1 cellular context compared by ENCODE assay signal in the genomic region with DNA sequence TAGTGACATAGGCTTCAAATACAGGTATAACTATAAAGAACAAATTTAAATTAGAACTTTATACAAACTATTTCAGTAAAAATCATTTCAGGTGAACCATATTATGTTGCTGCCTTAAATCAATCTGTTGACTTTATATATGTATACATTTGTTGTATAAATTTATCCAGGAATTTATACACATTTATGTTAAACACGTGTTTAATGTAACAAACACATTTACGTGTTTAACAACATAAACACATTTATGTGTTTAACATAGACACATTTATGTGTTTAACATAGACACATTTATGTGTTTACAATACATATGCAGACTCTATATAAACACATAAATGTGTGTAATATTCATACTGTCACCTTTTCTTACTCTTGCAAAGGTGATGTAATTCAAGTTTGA.
TF ChIP-seq lines count a peak whose summit lies in the region.

No MANE protein-coding gene starts in this region.

TF ChIP-seq in K562, 482 proteins besides CTCF, POLR2A, EP300 and RAD21 (continued from another document and continues in another):
- TF ChIP-seq, protein P1, sequence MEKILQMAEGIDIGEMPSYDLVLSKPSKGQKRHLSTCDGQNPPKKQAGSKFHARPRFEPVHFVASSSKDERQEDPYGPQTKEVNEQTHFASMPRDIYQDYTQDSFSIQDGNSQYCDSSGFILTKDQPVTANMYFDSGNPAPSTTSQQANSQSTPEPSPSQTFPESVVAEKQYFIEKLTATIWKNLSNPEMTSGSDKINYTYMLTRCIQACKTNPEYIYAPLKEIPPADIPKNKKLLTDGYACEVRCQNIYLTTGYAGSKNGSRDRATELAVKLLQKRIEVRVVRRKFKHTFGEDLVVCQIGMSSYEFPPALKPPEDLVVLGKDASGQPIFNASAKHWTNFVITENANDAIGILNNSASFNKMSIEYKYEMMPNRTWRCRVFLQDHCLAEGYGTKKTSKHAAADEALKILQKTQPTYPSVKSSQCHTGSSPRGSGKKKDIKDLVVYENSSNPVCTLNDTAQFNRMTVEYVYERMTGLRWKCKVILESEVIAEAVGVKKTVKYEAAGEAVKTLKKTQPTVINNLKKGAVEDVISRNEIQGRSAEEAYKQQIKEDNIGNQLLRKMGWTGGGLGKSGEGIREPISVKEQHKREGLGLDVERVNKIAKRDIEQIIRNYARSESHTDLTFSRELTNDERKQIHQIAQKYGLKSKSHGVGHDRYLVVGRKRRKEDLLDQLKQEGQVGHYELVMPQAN (IDR thresholded peaks at IDR 0.05; ENCODE audit: borderline replicate concordance), result no peak
- TF ChIP-seq FOXP1 (CRISPR knock-in tag; IDR thresholded peaks at IDR 0.05), result no peak
- no peak for TF ChIP-seq TCF7L2 (IDR thresholded peaks at IDR 0.05; ENCODE audit: low read depth, low read length)
- no peak for TF ChIP-seq ATF1 (CRISPR knock-in tag; IDR thresholded peaks at IDR 0.05)
- no peak for TF ChIP-seq ATF1 (tag; IDR thresholded peaks at IDR 0.05)
- TF ChIP-seq ETV5 (CRISPR knock-in tag; IDR thresholded peaks at IDR 0.05; ENCODE audit: low read depth), result no peak
- TF ChIP-seq, protein P2, sequence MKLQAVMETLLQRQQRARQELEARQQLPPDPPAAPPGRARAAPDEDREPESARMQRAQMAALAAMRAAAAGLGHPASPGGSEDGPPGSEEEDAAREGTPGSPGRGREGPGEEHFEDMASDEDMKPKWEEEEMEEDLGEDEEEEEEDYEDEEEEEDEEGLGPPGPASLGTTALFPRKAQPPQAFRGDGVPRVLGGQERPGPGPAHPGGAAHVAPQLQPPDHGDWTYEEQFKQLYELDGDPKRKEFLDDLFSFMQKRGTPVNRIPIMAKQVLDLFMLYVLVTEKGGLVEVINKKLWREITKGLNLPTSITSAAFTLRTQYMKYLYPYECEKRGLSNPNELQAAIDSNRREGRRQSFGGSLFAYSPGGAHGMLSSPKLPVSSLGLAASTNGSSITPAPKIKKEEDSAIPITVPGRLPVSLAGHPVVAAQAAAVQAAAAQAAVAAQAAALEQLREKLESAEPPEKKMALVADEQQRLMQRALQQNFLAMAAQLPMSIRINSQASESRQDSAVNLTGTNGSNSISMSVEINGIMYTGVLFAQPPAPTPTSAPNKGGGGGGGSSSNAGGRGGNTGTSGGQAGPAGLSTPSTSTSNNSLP (IDR thresholded peaks at IDR 0.05; ENCODE audit: borderline replicate concordance, low read depth, low read length), result no peak
- TF ChIP-seq EGR1 (conservative IDR thresholded peaks at IDR 0.05), result no peak
- no peak for TF ChIP-seq CBX3 (IDR thresholded peaks at IDR 0.05; ENCODE audit: borderline replicate concordance in 1 of 2, low read length in 2 of 2)
- TF ChIP-seq HLTF (IDR thresholded peaks at IDR 0.05), result no peak
- TF ChIP-seq PTBP1 (IDR thresholded peaks at IDR 0.05; ENCODE audit: low read depth, low read length), result no peak
- no peak for TF ChIP-seq LARP7 (IDR thresholded peaks at IDR 0.05)
- no peak for TF ChIP-seq MTA2 (IDR thresholded peaks at IDR 0.05; ENCODE audit: low read depth)
- TF ChIP-seq, protein P3, sequence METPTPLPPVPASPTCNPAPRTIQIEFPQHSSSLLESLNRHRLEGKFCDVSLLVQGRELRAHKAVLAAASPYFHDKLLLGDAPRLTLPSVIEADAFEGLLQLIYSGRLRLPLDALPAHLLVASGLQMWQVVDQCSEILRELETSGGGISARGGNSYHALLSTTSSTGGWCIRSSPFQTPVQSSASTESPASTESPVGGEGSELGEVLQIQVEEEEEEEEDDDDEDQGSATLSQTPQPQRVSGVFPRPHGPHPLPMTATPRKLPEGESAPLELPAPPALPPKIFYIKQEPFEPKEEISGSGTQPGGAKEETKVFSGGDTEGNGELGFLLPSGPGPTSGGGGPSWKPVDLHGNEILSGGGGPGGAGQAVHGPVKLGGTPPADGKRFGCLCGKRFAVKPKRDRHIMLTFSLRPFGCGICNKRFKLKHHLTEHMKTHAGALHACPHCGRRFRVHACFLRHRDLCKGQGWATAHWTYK (CRISPR knock-in tag; IDR thresholded peaks at IDR 0.05), result no peak
- TF ChIP-seq PHB2 (IDR thresholded peaks at IDR 0.05; ENCODE audit: low read depth), result no peak
- no peak for TF ChIP-seq ZNF431 (CRISPR knock-in tag; IDR thresholded peaks at IDR 0.05)
- TF ChIP-seq, protein P4, sequence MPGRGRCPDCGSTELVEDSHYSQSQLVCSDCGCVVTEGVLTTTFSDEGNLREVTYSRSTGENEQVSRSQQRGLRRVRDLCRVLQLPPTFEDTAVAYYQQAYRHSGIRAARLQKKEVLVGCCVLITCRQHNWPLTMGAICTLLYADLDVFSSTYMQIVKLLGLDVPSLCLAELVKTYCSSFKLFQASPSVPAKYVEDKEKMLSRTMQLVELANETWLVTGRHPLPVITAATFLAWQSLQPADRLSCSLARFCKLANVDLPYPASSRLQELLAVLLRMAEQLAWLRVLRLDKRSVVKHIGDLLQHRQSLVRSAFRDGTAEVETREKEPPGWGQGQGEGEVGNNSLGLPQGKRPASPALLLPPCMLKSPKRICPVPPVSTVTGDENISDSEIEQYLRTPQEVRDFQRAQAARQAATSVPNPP (IDR thresholded peaks at IDR 0.05; ENCODE audit: borderline replicate concordance, insufficient read depth, insufficient read length), result no peak
- TF ChIP-seq BMI1 (IDR thresholded peaks at IDR 0.05; ENCODE audit: low read length), result no peak
- no peak for TF ChIP-seq BRF1 (IDR thresholded peaks at IDR 0.05; ENCODE audit: borderline replicate concordance, extremely low read depth, insufficient read length)
- TF ChIP-seq, protein P5, sequence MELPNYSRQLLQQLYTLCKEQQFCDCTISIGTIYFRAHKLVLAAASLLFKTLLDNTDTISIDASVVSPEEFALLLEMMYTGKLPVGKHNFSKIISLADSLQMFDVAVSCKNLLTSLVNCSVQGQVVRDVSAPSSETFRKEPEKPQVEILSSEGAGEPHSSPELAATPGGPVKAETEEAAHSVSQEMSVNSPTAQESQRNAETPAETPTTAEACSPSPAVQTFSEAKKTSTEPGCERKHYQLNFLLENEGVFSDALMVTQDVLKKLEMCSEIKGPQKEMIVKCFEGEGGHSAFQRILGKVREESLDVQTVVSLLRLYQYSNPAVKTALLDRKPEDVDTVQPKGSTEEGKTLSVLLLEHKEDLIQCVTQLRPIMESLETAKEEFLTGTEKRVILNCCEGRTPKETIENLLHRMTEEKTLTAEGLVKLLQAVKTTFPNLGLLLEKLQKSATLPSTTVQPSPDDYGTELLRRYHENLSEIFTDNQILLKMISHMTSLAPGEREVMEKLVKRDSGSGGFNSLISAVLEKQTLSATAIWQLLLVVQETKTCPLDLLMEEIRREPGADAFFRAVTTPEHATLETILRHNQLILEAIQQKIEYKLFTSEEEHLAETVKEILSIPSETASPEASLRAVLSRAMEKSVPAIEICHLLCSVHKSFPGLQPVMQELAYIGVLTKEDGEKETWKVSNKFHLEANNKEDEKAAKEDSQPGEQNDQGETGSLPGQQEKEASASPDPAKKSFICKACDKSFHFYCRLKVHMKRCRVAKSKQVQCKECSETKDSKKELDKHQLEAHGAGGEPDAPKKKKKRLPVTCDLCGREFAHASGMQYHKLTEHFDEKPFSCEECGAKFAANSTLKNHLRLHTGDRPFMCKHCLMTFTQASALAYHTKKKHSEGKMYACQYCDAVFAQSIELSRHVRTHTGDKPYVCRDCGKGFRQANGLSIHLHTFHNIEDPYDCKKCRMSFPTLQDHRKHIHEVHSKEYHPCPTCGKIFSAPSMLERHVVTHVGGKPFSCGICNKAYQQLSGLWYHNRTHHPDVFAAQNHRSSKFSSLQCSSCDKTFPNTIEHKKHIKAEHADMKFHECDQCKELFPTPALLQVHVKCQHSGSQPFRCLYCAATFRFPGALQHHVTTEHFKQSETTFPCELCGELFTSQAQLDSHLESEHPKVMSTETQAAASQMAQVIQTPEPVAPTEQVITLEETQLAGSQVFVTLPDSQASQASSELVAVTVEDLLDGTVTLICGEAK (IDR thresholded peaks at IDR 0.05), result no peak
- TF ChIP-seq, protein P5 (CRISPR knock-in tag; IDR thresholded peaks at IDR 0.05), result no peak
- no peak for TF ChIP-seq FOXJ3 (CRISPR knock-in tag; IDR thresholded peaks at IDR 0.05)
- TF ChIP-seq CCAR2 (IDR thresholded peaks at IDR 0.05; ENCODE audit: low read depth, low read length), result no peak
- no peak for TF ChIP-seq ZNF695 (CRISPR knock-in tag; IDR thresholded peaks at IDR 0.05)
- TF ChIP-seq SIN3A (IDR thresholded peaks at IDR 0.05; ENCODE audit: borderline replicate concordance in 2 of 2, control insufficient read depth in 1 of 2, low read depth in 2 of 2, low read length in 2 of 2), result no peak
- no peak for TF ChIP-seq WHSC1 (IDR thresholded peaks at IDR 0.05; ENCODE audit: low read length)
- TF ChIP-seq HNRNPK (IDR thresholded peaks at IDR 0.05; ENCODE audit: low read depth, low read length, poor library complexity, severe bottlenecking), result no peak
- no peak for TF ChIP-seq CEBPG (CRISPR knock-in tag; IDR thresholded peaks at IDR 0.05)
- TF ChIP-seq CEBPG (tag; conservative IDR thresholded peaks at IDR 0.05 in 1 of 2, IDR thresholded peaks at IDR 0.05 in 1 of 2), result peak in 1 of 2 experiments; percentile 75; a peak in 2 of 4 replicates
- no peak for TF ChIP-seq ZNF436 (CRISPR knock-in tag; IDR thresholded peaks at IDR 0.05)
- no peak for TF ChIP-seq NR2C1 (IDR thresholded peaks at IDR 0.05)
- TF ChIP-seq NR2C1 (tag; IDR thresholded peaks at IDR 0.05), result no peak
- TF ChIP-seq, protein P6, sequence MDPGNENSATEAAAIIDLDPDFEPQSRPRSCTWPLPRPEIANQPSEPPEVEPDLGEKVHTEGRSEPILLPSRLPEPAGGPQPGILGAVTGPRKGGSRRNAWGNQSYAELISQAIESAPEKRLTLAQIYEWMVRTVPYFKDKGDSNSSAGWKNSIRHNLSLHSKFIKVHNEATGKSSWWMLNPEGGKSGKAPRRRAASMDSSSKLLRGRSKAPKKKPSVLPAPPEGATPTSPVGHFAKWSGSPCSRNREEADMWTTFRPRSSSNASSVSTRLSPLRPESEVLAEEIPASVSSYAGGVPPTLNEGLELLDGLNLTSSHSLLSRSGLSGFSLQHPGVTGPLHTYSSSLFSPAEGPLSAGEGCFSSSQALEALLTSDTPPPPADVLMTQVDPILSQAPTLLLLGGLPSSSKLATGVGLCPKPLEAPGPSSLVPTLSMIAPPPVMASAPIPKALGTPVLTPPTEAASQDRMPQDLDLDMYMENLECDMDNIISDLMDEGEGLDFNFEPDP (CRISPR knock-in tag; IDR thresholded peaks at IDR 0.05), result no peak
- no peak for TF ChIP-seq ARNT (IDR thresholded peaks at IDR 0.05)
- no peak for TF ChIP-seq ZNF12 (CRISPR knock-in tag; IDR thresholded peaks at IDR 0.05)
- no peak for TF ChIP-seq SREBF1 (IDR thresholded peaks at IDR 0.05; ENCODE audit: borderline replicate concordance, low read depth, low read length)
- no peak for TF ChIP-seq ZNF121 (CRISPR knock-in tag; conservative IDR thresholded peaks at IDR 0.05)
- no peak for TF ChIP-seq CREM (IDR thresholded peaks at IDR 0.05; ENCODE audit: low read depth)
